In genomic region chr3:9398715-9399708, GRCh38 we compare ENCODE assay signal across 8 cellular contexts. TPM values are rescaled to one million over a fixed set of nuclear protein-coding genes. Genes with fewer than 3 reads are reported as not detected.
DNase-seq lines count a peak whose midpoint lies in the region; ATAC-seq and TF ChIP-seq lines count a peak whose summit lies in the region.

No MANE protein-coding gene starts in this region.

- WGBS in thyroid gland, 2 donors = 2% methylated on average over 9 of the region's 9 CpGs

- ATAC-seq in Panc1 (no peak), lower lobe of right lung (no peak), HG02970 (IDR thresholded peaks at IDR 0.05; ENCODE audit: low FRiP score, unreplicated experiment) (no peak)

- peaks cover 9% of the 10 kb centered on the region for H3K36me3 ChIP-seq in Panc1 (ENCODE audit: control insufficient read depth, insufficient read depth, low read length)
- peaks cover 13% of the 10 kb centered on the region for H3K36me3 ChIP-seq in lower lobe of right lung
- H3K36me3 ChIP-seq in thyroid gland = no peaks in the 10 kb centered on the region

- peak overlapping the region; percentile 97 for H3K4me3 ChIP-seq in AG04450 (ENCODE audit: low read depth, low read length)
- H3K4me3 ChIP-seq in Panc1 (ENCODE audit: low read depth in 2 of 2, low read length in 2 of 2) = peak overlapping the region; percentile 82 to 94
- H3K4me3 ChIP-seq in lower lobe of right lung = peak overlapping the region; percentile 89
- H3K4me3 ChIP-seq in thyroid gland (replicated peaks in 1 of 3) = peak overlapping the region; percentile 79 to 88 (median 85)

- H3K9me3 ChIP-seq in AG04450 (ENCODE audit: control insufficient read depth, insufficient read depth, low read length) (no peaks in the 10 kb centered on the region), Panc1 (ENCODE audit: control insufficient read depth, insufficient read depth, low read depth, low read length) (no peaks in the 10 kb centered on the region), lower lobe of right lung (no peaks in the 10 kb centered on the region), thyroid gland (no peaks in the 10 kb centered on the region)

- in situ Hi-C loops in GM13977 (cut with MboI; ENCODE audit: low pct_unique_long_range_greater_than_20kb, low sequenced_read_pairs, unreplicated experiment) (no loop called here), Panc1 (cut with HindIII; ENCODE audit: low pct_unique_long_range_greater_than_20kb, low sequenced_read_pairs) (no loop called here)

- TSS peak; percentile 60 for BruUV-seq in Panc1 (replicated peaks; lab: Mats Ljungman, UMichigan)

- H3K27me3 ChIP-seq in AG04450 (ENCODE audit: control insufficient read depth, insufficient read depth, low read length) (no peaks in the 10 kb centered on the region), Panc1 (ENCODE audit: control insufficient read depth, insufficient read depth, low read length) (no peaks in the 10 kb centered on the region), lower lobe of right lung (ENCODE audit: low read depth) (no peaks in the 10 kb centered on the region), thyroid gland (no peaks in the 10 kb centered on the region)

- no peak for TF ChIP-seq POLR2A in thyroid gland (IDR thresholded peaks at IDR 0.05)

- intact Hi-C loops in Panc1 (cut with micrococcal nuclease; ENCODE audit: unreplicated experiment) (loop anchor here (2.0 kb wide), 1 partner anchor 24 kb away; no protein-coding TSS in a partner anchor), lower lobe of right lung (cut with DNase I) (no loop called here), thyroid gland (cut with DNase I) (no loop called here)

- no peak for TF ChIP-seq CTCF in AG04450 (IDR thresholded peaks at IDR 0.05; ENCODE audit: low read depth, low read length)
- TF ChIP-seq CTCF in GM13977 (IDR thresholded peaks at IDR 0.05; ENCODE audit: extremely low read depth, insufficient read depth, missing control alignments) = no peak
- no peak for TF ChIP-seq CTCF in Panc1 (IDR thresholded peaks at IDR 0.05)
- TF ChIP-seq CTCF in lower lobe of right lung (IDR thresholded peaks at IDR 0.05) = no peak
- no peak for TF ChIP-seq CTCF in thyroid gland (IDR thresholded peaks at IDR 0.05)

- POLR2A ChIA-PET in AG04450 (lab: Yijun Ruan, JAX) = interaction anchor here (0.6 to 2.3 kb wide), 5 partner anchors 17 to 549 kb away, joined by 3 to 16 read pairs (median 4); partner anchors contain the start of gene THUMPD3
- POLR2A ChIA-PET in Panc1 (lab: Charles Lee) = interaction anchor here (0.7 kb wide), 1 partner anchor 46 kb away, joined by 4 read pairs; no protein-coding TSS in a partner anchor

- CTCF ChIA-PET in AG04450 (lab: Charles Lee) (interaction anchor here (0.8 to 1.9 kb wide), 5 partner anchors 22 to 105 kb away, joined by 3 to 5 read pairs (median 3); no protein-coding TSS in a partner anchor), Panc1 (lab: Charles Lee) (interaction anchor here (0.7 kb wide), 1 partner anchor 20 kb away, joined by 7 read pairs; no protein-coding TSS in a partner anchor)

- H3K27ac ChIP-seq in AG04450 (ENCODE audit: low read depth, low read length) (peak overlapping the region; percentile 99), Panc1 (ENCODE audit: low read length) (peak overlapping the region; percentile 98), lower lobe of right lung (peak overlapping the region; percentile 98), thyroid gland (peak overlapping the region; percentile 97 to 99 (median 98))

- DNase-seq in AG04450 (ENCODE audit: low read depth, low spot score) (no peak), GM13977 (ENCODE audit: low spot score) (peak; percentile 30), Panc1 (ENCODE audit: low read depth, low spot score) (no peak), lower lobe of right lung (no peak), thyroid gland (no peak), cerebellar cortex (ENCODE audit: low spot score) (no peak)
- peak; percentile 35 for DNase-seq in central memory CD4-positive, alpha-beta T cell

- H3K4me1 ChIP-seq in Panc1 (ENCODE audit: control insufficient read depth, insufficient read depth, low read length) (peaks cover 46% of the 10 kb centered on the region), lower lobe of right lung (peaks cover 70% of the 10 kb centered on the region), thyroid gland (peaks cover 52 to 56% of the 10 kb centered on the region in 2 donors)

RNA-seq across cellular contexts. Expression of gene SETD5, which starts 1.6 kb away (rescaled TPM):
- polyA plus RNA-seq in AG04450 (2011; rRNA removed) = 62.4 and 75.0 TPM in 2 replicates
- 117 and 140 TPM in 2 replicates for polyA minus RNA-seq in AG04450 (2011; rRNA and poly(A)+ RNA removed)
- total RNA-seq in Panc1 (2021; ENCODE audit: unreplicated experiment) (69.4 TPM), lower lobe of right lung (116 TPM), thyroid gland (100 to 1,000 TPM in 3 of 4 donors, 10 to 100 TPM in 1; 84.0 to 158 (median 114) TPM)
- 34.1 TPM for polyA plus RNA-seq in Panc1 (2012; ENCODE audit: insufficient read length)

RNA-seq across cellular contexts. Expression of gene THUMPD3, which starts 36.2 kb away (rescaled TPM):
- polyA plus RNA-seq in AG04450 (2011; rRNA removed) = 43.3 and 49.8 TPM in 2 replicates
- 41.8 and 46.6 TPM in 2 replicates for polyA minus RNA-seq in AG04450 (2011; rRNA and poly(A)+ RNA removed)
- total RNA-seq in Panc1 (2021; ENCODE audit: unreplicated experiment) = 43.5 TPM
- polyA plus RNA-seq in Panc1 (2012; ENCODE audit: insufficient read length) = 38.6 TPM
- total RNA-seq in lower lobe of right lung = 29.2 TPM
- total RNA-seq in thyroid gland = 10 to 100 TPM; 31.8 to 42.3 (median 34.5) TPM

Comparison
In these comparisons a context has a peak if more than half of its experiments do, and no peak if none do; other contexts are left out.
1. DNase-seq: peak in GM13977 (single experiment) and central memory CD4-positive, alpha-beta T cell (single experiment); none in AG04450 (single experiment), Panc1 (single experiment), lower lobe of right lung (single experiment), thyroid gland (0 of 2) and cerebellar cortex (single experiment).
2. Peak in every context shown above with its lines, with median percentiles within 50 percentile points of each other: H3K27ac ChIP-seq and H3K4me3 ChIP-seq.